In genomic region chr18:34649072-34649471, GRCh38 we compare ENCODE assay signal across 28 cellular contexts.
DNase-seq lines count a peak whose midpoint lies in the region; ATAC-seq, FAIRE-seq and TF ChIP-seq lines count a peak whose summit lies in the region.
"Had no signal": no experiment of that assay in that cellular context is flagged by ENCODE, and none has a peak within 500 bp of the region (broad histone marks: within the 10 kb centered on the region; RNA-seq: fewer than 3 reads in every experiment).

No MANE protein-coding gene starts in this region.

- no peak for FAIRE-seq in astrocyte (lab: Jason Lieb, UNC)
- FAIRE-seq: H1, TTC549 had no signal

- peaks cover 0 to 4% (median 0%) of the 10 kb centered on the region in 11 experiments; a peak in 1 of 22 replicates for H3K9me3 ChIP-seq in BLaER1 treated with 17β-estradiol and CSF1 and Interleukin-3, amounts not matched to agents 10 nM and 100 nM (replicated peaks in 1 of 11)
- no peaks in the 10 kb centered on the region for H3K9me3 ChIP-seq in astrocyte (ENCODE audit: insufficient read depth, low read depth, low read length)
- no peaks in the 10 kb centered on the region for H3K9me3 ChIP-seq in mesenchymal stem cell (ENCODE audit: control insufficient read depth, low read length)
- H3K9me3 ChIP-seq in CD8-positive, alpha-beta memory T cell (ENCODE audit: low read length): no peaks in the 10 kb centered on the region
- H3K9me3 ChIP-seq: BE2C had no signal

- no peaks in the 10 kb centered on the region for H3K36me3 ChIP-seq in BLaER1 treated with 17β-estradiol and CSF1 and Interleukin-3, amounts not matched to agents 10 nM and 100 nM
- H3K36me3 ChIP-seq in astrocyte (ENCODE audit: insufficient read depth, low read length) (no peaks in the 10 kb centered on the region), mesenchymal stem cell (ENCODE audit: control insufficient read depth in 1 of 2, insufficient read depth in 2 of 2, low read depth in 1 of 2, low read length in 2 of 2) (no peaks in the 10 kb centered on the region)
- H3K36me3 ChIP-seq in CD8-positive, alpha-beta memory T cell (ENCODE audit: insufficient read depth, low read length): no peaks in the 10 kb centered on the region
- H3K36me3 ChIP-seq: BE2C had no signal

- no peak overlapping the region for H2AFZ ChIP-seq in astrocyte (ENCODE audit: low read depth, low read length)
- no peak overlapping the region for H2AFZ ChIP-seq in mesenchymal stem cell (ENCODE audit: low read depth, low read length)

- H3K4me1 ChIP-seq in BLaER1 treated with 17β-estradiol and CSF1 and Interleukin-3, amounts not matched to agents 10 nM and 100 nM: peaks cover 19 to 51% (median 39%) of the 10 kb centered on the region in 10 experiments
- H3K4me1 ChIP-seq in astrocyte (ENCODE audit: insufficient read depth, low read length) (peaks cover 15% of the 10 kb centered on the region), mesenchymal stem cell (ENCODE audit: control insufficient read depth, insufficient read depth, low read depth, low read length) (peaks cover 3% of the 10 kb centered on the region)
- no peaks in the 10 kb centered on the region for H3K4me1 ChIP-seq in CD8-positive, alpha-beta memory T cell (ENCODE audit: insufficient read depth, low read length)
- H3K4me1 ChIP-seq: BE2C had no signal

- H4K8ac ChIP-seq in mesenchymal stem cell (ENCODE audit: low read length): no peak overlapping the region

- H3K4me1 Mint-ChIP-seq in astrocyte (ENCODE audit: low read depth, unreplicated experiment): peaks cover 20% of the 10 kb centered on the region
- H3K4me1 Mint-ChIP-seq in CD8-positive, alpha-beta memory T cell: no peaks in the 10 kb centered on the region
- H3K4me1 Mint-ChIP-seq: IgD-negative memory B cell, memory B cell had no signal

- H3K18ac ChIP-seq in mesenchymal stem cell (ENCODE audit: low read depth in 1 of 2, low read length in 2 of 2): no peak overlapping the region

- H3K36me3 Mint-ChIP-seq in astrocyte (ENCODE audit: low read depth, unreplicated experiment): no peaks in the 10 kb centered on the region
- no peaks in the 10 kb centered on the region for H3K36me3 Mint-ChIP-seq in CD8-positive, alpha-beta memory T cell
- H3K36me3 Mint-ChIP-seq: IgD-negative memory B cell, memory B cell, type B pancreatic cell had no signal

- in situ Hi-C loops in GM13976 (cut with MboI; ENCODE audit: low sequenced_read_pairs, unreplicated experiment): no loop called here

- no peaks in the 10 kb centered on the region for H3K79me2 ChIP-seq in astrocyte (ENCODE audit: insufficient read depth, low read length)

- no peak overlapping the region for H2BK5ac ChIP-seq in mesenchymal stem cell (ENCODE audit: low read depth, low read length, poor library complexity, severe bottlenecking)

- no peak overlapping the region for H3K14ac ChIP-seq in mesenchymal stem cell (ENCODE audit: low read length in 2 of 2)

- no peak for TF ChIP-seq CTCF in NB4 (IDR thresholded peaks at IDR 0.05; ENCODE audit: low read depth, low read length)
- TF ChIP-seq CTCF in astrocyte (IDR thresholded peaks at IDR 0.05; ENCODE audit: insufficient read depth, low read depth, low read length): no peak
- TF ChIP-seq CTCF in GM13976 (IDR thresholded peaks at IDR 0.05; ENCODE audit: borderline replicate concordance, control extremely low read depth, extremely low read depth, insufficient read depth, missing control alignments): no peak

- H3K27me3 ChIP-seq in BLaER1 treated with 17β-estradiol and CSF1 and Interleukin-3, amounts not matched to agents 10 nM and 100 nM: no peaks in the 10 kb centered on the region
- H3K27me3 ChIP-seq in astrocyte (ENCODE audit: insufficient read depth, low read length) (no peaks in the 10 kb centered on the region), mesenchymal stem cell (ENCODE audit: control insufficient read depth in 1 of 2, insufficient read depth in 1 of 2, low read length in 2 of 2) (no peaks in the 10 kb centered on the region)
- H3K27me3 ChIP-seq in CD8-positive, alpha-beta memory T cell (ENCODE audit: insufficient read depth, low read length, poor library complexity, severe bottlenecking): no peaks in the 10 kb centered on the region
- H3K27me3 ChIP-seq: BE2C had no signal

- H3K9me3 Mint-ChIP-seq in astrocyte (ENCODE audit: unreplicated experiment): no peaks in the 10 kb centered on the region
- H3K9me3 Mint-ChIP-seq in CD8-positive, alpha-beta memory T cell: no peaks in the 10 kb centered on the region
- H3K9me3 Mint-ChIP-seq: IgD-negative memory B cell; memory B cell; stimulated activated naive CD8-positive, alpha-beta T cell treated with anti-CD3 and anti-CD28 coated beads, Interleukin-15, Interleukin-2, amounts not matched to agents 100 ng/mL and 50 ng/mL, for 24 hours; type B pancreatic cell had no signal

- H3K27me3 Mint-ChIP-seq in astrocyte (ENCODE audit: low read depth, unreplicated experiment): no peaks in the 10 kb centered on the region
- H3K27me3 Mint-ChIP-seq in CD8-positive, alpha-beta memory T cell: no peaks in the 10 kb centered on the region
- H3K27me3 Mint-ChIP-seq: IgD-negative memory B cell, type B pancreatic cell had no signal

- no peak for TF ChIP-seq POLR2A in NB4 (IDR thresholded peaks at IDR 0.05; ENCODE audit: extremely low read depth, insufficient read length)
- TF ChIP-seq POLR2A in GM18505 (IDR thresholded peaks at IDR 0.05; ENCODE audit: borderline replicate concordance, extremely low read depth, insufficient read depth, insufficient read length): no peak

- no peak overlapping the region for H3K4ac ChIP-seq in mesenchymal stem cell (ENCODE audit: low read depth in 1 of 2, low read length in 2 of 2)

- POLR2A ChIA-PET in CD8-positive, alpha-beta memory T cell (lab: Charles Lee): no interaction called here

- H3K79me1 ChIP-seq in mesenchymal stem cell (replicated peaks; ENCODE audit: low read length, poor library complexity, severe bottlenecking): no peaks in the 10 kb centered on the region

- 0 out of 22 replicates have a peak, but pooled peaks cover 0 to 4% (median 0%) of the 10 kb centered on the region in 11 experiments for H4K20me1 ChIP-seq in BLaER1 treated with 17β-estradiol and CSF1 and Interleukin-3, amounts not matched to agents 10 nM and 100 nM
- H4K20me1 ChIP-seq in astrocyte (ENCODE audit: insufficient read depth, low read length): no peaks in the 10 kb centered on the region

- H2BK12ac ChIP-seq in mesenchymal stem cell (ENCODE audit: low read length in 2 of 2): no peak overlapping the region

- no peak overlapping the region for H4K91ac ChIP-seq in mesenchymal stem cell (ENCODE audit: low read length)

- H3K4me3 Mint-ChIP-seq in astrocyte (ENCODE audit: unreplicated experiment): no peak overlapping the region
- no peak overlapping the region for H3K4me3 Mint-ChIP-seq in CD8-positive, alpha-beta memory T cell
- H3K4me3 Mint-ChIP-seq: activated CD8-positive, alpha-beta T cell treated with anti-CD3 and anti-CD28 coated beads, Interleukin-2, amount 10 ng/mL, durations not matched to agents 7 days and 5 days; IgD-negative memory B cell; memory B cell; stimulated activated naive CD8-positive, alpha-beta T cell treated with anti-CD3 and anti-CD28 coated beads, Interleukin-15, Interleukin-2, amounts not matched to agents 100 ng/mL and 50 ng/mL, for 24 hours; type B pancreatic cell had no signal

- H2BK120ac ChIP-seq in mesenchymal stem cell (ENCODE audit: low read depth, low read length): no peak overlapping the region

- CTCF ChIA-PET in CD8-positive, alpha-beta memory T cell (lab: Charles Lee): no interaction called here

- DNase-seq in NB4 (ENCODE audit: low read depth): peak; percentile 63
- DNase-seq in astrocyte (ENCODE audit: low read depth): peak; percentile 56
- DNase-seq in mesenchymal stem cell: peak; percentile 64
- DNase-seq in GM13976 (ENCODE audit: low spot score): no peak
- no peak for DNase-seq in CD8-positive, alpha-beta memory T cell
- DNase-seq in CD1c-positive myeloid dendritic cell (ENCODE audit: extremely low spot score): no peak
- DNase-seq: activated CD4-positive, alpha-beta T cell treated with anti-CD3 and anti-CD28 coated beads for 1 hour; activated CD8-positive, alpha-beta T cell treated with anti-CD3 and anti-CD28 coated beads, Interleukin-2, amount 10 ng/mL, durations not matched to agents 7 days and 5 days; activated naive CD4-positive, alpha-beta T cell; activated T-cell treated with anti-CD3 and anti-CD28 coated beads, Interleukin-2, amount 50 U/mL, for 1 hour; amygdala; BE2C; EL; kidney glomerular epithelial cell; NCI-H146; NCI-H510A treated with DMSO at 0.1 percent for 48 hours; NK-92 treated with Interleukin-12 subunit alpha and Interleukin-12 subunit beta, amount 100 ng/mL, for 24 hours; nucleus accumbens; retina; stimulated activated CD4-positive, alpha-beta T cell treated with anti-CD3 and anti-CD28 coated beads, Interleukin-4, amount 100 ng/mL, for 24 hours had no signal

- H2AK5ac ChIP-seq in mesenchymal stem cell (ENCODE audit: low read length, severe bottlenecking): no peak overlapping the region

- no peak overlapping the region for H3K27ac Mint-ChIP-seq in astrocyte (ENCODE audit: unreplicated experiment)
- H3K27ac Mint-ChIP-seq in CD8-positive, alpha-beta memory T cell: no peak overlapping the region
- H3K27ac Mint-ChIP-seq: activated CD8-positive, alpha-beta T cell treated with anti-CD3 and anti-CD28 coated beads, Interleukin-2, amount 10 ng/mL, durations not matched to agents 7 days and 5 days; IgD-negative memory B cell; memory B cell; stimulated activated naive CD8-positive, alpha-beta T cell treated with anti-CD3 and anti-CD28 coated beads, Interleukin-15, Interleukin-2, amounts not matched to agents 100 ng/mL and 50 ng/mL, for 24 hours; type B pancreatic cell had no signal

- H3K27ac ChIP-seq in BLaER1 treated with 17β-estradiol and CSF1 and Interleukin-3, amounts not matched to agents 10 nM and 100 nM: peak overlapping the region in 1 of 11 experiments; percentile 7; a peak in 1 of 22 replicates
- H3K27ac ChIP-seq in astrocyte (ENCODE audit: low read depth, low read length) (no peak overlapping the region), mesenchymal stem cell (ENCODE audit: low read length, poor library complexity, severe bottlenecking) (no peak overlapping the region)
- H3K27ac ChIP-seq in CD8-positive, alpha-beta memory T cell (ENCODE audit: low read depth, low read length): no peak overlapping the region

- no peak overlapping the region for H3K23ac ChIP-seq in mesenchymal stem cell (ENCODE audit: low read length in 2 of 2)

- WGBS in mesenchymal stem cell: 11% methylated on average over 4 of the region's 4 CpGs

- no peak overlapping the region for H3K9ac ChIP-seq in BLaER1 treated with 17β-estradiol and CSF1 and Interleukin-3, amounts not matched to agents 10 nM and 100 nM
- H3K9ac ChIP-seq in astrocyte (ENCODE audit: low read length) (no peak overlapping the region), mesenchymal stem cell (ENCODE audit: low read length) (peak overlapping the region; percentile 7)

- H3K4me3 ChIP-seq in BLaER1 treated with 17β-estradiol and CSF1 and Interleukin-3, amounts not matched to agents 10 nM and 100 nM: no peak overlapping the region
- H3K4me3 ChIP-seq in NB4 (ENCODE audit: low read depth, low read length) (no peak overlapping the region), astrocyte (ENCODE audit: insufficient read depth, low read depth, low read length) (no peak overlapping the region), mesenchymal stem cell (ENCODE audit: insufficient read depth in 1 of 2, low read depth in 1 of 2, low read length in 2 of 2) (peak overlapping the region in 1 of 2 experiments; percentile 24)
- no peak overlapping the region for H3K4me3 ChIP-seq in CD8-positive, alpha-beta memory T cell (ENCODE audit: low read length)

- no peak for ATAC-seq in GM18505 (IDR thresholded peaks at IDR 0.05; ENCODE audit: unreplicated experiment)
- ATAC-seq: activated CD8-positive, alpha-beta T cell treated with anti-CD3 and anti-CD28 coated beads, Interleukin-2, amount 10 ng/mL, durations not matched to agents 7 days and 5 days had no signal

- no peak overlapping the region for H2BK15ac ChIP-seq in mesenchymal stem cell (ENCODE audit: low read depth, poor library complexity, severe bottlenecking)

- peak overlapping the region in 8 of 11 experiments; percentile 34 to 83 (median 70); a peak in 14 of 22 replicates for H3K4me2 ChIP-seq in BLaER1 treated with 17β-estradiol and CSF1 and Interleukin-3, amounts not matched to agents 10 nM and 100 nM
- H3K4me2 ChIP-seq in astrocyte (ENCODE audit: low read length): no peak overlapping the region
- no peak overlapping the region for H3K4me2 ChIP-seq in mesenchymal stem cell (ENCODE audit: low read length, poor library complexity, severe bottlenecking)

Comparison
In these comparisons a context has a peak if more than half of its experiments do, and no peak if none do; other contexts are left out.
1. H3K4me2 ChIP-seq: peak in BLaER1 treated with 17β-estradiol and CSF1 and Interleukin-3, amounts not matched to agents 10 nM and 100 nM (8 of 11); none in astrocyte (single experiment) and mesenchymal stem cell (single experiment).
2. DNase-seq: peak in NB4 (single experiment), astrocyte (single experiment) and mesenchymal stem cell (single experiment); none in GM13976 (single experiment), CD8-positive, alpha-beta memory T cell (0 of 5) and CD1c-positive myeloid dendritic cell (single experiment).